In the genomic region with DNA sequence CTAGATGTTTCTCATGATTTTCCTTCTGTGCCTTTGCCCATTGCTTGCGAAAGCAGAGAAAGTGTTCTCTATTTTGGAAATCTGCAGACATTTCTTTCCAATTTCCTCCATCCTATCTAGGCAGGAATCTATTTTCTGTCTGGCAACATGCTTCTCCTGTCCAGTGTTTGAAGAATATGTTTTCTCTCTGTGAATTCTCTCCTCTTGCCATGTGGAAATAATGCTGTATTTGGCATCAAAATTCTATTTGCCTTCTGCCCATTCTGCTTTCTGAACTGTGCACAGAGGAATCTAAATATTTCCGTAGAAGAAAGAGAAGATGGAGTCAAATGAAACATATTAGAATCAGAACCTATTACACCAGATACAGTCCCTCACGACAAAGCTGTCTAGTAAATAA, we compare ENCODE assay signal across 14 cellular contexts.
DNase-seq lines count a peak whose midpoint lies in the region; TF ChIP-seq lines count a peak whose summit lies in the region.
"Had no signal": no experiment of that assay in that cellular context is flagged by ENCODE, and none has a peak within 500 bp of the region (broad histone marks: within the 10 kb centered on the region; RNA-seq: fewer than 3 reads in every experiment).

No MANE protein-coding gene starts in this region.

- H3K9me2 ChIP-seq in Karpas-422 (replicated peaks; ENCODE audit: insufficient read depth, low read length) (no peaks in the 10 kb centered on the region), SU-DHL-6 (replicated peaks; ENCODE audit: insufficient read depth, low read length) (no peaks in the 10 kb centered on the region)

- H3K4me3 ChIP-seq in Karpas-422 (ENCODE audit: low read length) (no peak overlapping the region), SU-DHL-6 (ENCODE audit: insufficient read depth, low read length, poor library complexity, severe bottlenecking) (no peak overlapping the region)
- H3K4me3 ChIP-seq: HAP-1 had no signal

- no peaks in the 10 kb centered on the region for H3K4me1 ChIP-seq in Karpas-422 (ENCODE audit: low read length)
- H3K4me1 ChIP-seq: HAP-1 had no signal

- DNase-seq in Karpas-422 = no peak
- peak; percentile 3 for DNase-seq in pons (ENCODE audit: low spot score)
- DNase-seq in NCI-H1417 treated with DMSO at 0.1 percent for 48 hours (lab: John Stamatoyannopoulos, UW) = no peak
- no peak for DNase-seq in COR-L47 (lab: John Stamatoyannopoulos, UW)
- no peak for DNase-seq in NOMO-1 treated with DMSO at 0.1 percent for 48 hours (lab: John Stamatoyannopoulos, UW; ENCODE audit: unreplicated experiment)
- DNase-seq: CD4-positive, alpha-beta memory T cell; DMS 273 treated with DMSO at 0.1 percent for 48 hours; DMS79; EL; GF-D8; GOT3; HFFc6 had no signal

- peak overlapping the region; percentile 8; the same call in 1 of the 2 replicates for H2AFZ ChIP-seq in Karpas-422 (ENCODE audit: low read length)
- H2AFZ ChIP-seq in SU-DHL-6 (ENCODE audit: low read depth, low read length, severe bottlenecking) = peak overlapping the region; percentile 4

- H4K20me1 ChIP-seq in Karpas-422 (ENCODE audit: insufficient read depth, low read depth, low read length) (no peaks in the 10 kb centered on the region), SU-DHL-6 (ENCODE audit: low read depth, low read length) (no peaks in the 10 kb centered on the region)

- H3K9me3 ChIP-seq in Karpas-422 (ENCODE audit: low read length) (no peaks in the 10 kb centered on the region), SU-DHL-6 (ENCODE audit: insufficient read depth, low read length) (no peaks in the 10 kb centered on the region)
- H3K9me3 ChIP-seq: HAP-1 had no signal

- H3K36me3 ChIP-seq in Karpas-422 (ENCODE audit: insufficient read depth, low read length) (no peaks in the 10 kb centered on the region), SU-DHL-6 (ENCODE audit: low read length) (no peaks in the 10 kb centered on the region)
- H3K36me3 ChIP-seq: HAP-1 had no signal

- H3F3A ChIP-seq in SU-DHL-6 (ENCODE audit: insufficient read depth) = no peaks in the 10 kb centered on the region

- H3K79me2 ChIP-seq in Karpas-422 (ENCODE audit: low read length) = no peaks in the 10 kb centered on the region
- H3K79me2 ChIP-seq in SU-DHL-6 (ENCODE audit: insufficient read depth, low read length) = no peaks in the 10 kb centered on the region

- no peaks in the 10 kb centered on the region for H3K27me3 ChIP-seq in Karpas-422 (ENCODE audit: low read length)
- no peaks in the 10 kb centered on the region for H3K27me3 ChIP-seq in SU-DHL-6 (ENCODE audit: low read length)

- TF ChIP-seq CTCF in SU-DHL-6 (IDR thresholded peaks at IDR 0.05; ENCODE audit: insufficient read depth, low read length, poor library complexity, severe bottlenecking) = no peak

- H3K9ac ChIP-seq in Karpas-422 (ENCODE audit: low read length) (no peak overlapping the region), SU-DHL-6 (ENCODE audit: low read length) (no peak overlapping the region)

- H3K4me2 ChIP-seq in Karpas-422 (ENCODE audit: low read depth, low read length, poor library complexity, severe bottlenecking) = no peak overlapping the region
- no peak overlapping the region for H3K4me2 ChIP-seq in SU-DHL-6 (ENCODE audit: low read depth, low read length, poor library complexity, severe bottlenecking)

- H3K27ac ChIP-seq in Karpas-422 (ENCODE audit: low read length) (no peak overlapping the region), SU-DHL-6 (ENCODE audit: low read depth, low read length) (no peak overlapping the region)
